18 cellular contexts compared by ENCODE assay signal in genomic region chr2:105442721-105443120, GRCh38. TPM values are rescaled to one million over a fixed set of nuclear protein-coding genes. Genes with fewer than 3 reads are reported as not detected.
DNase-seq lines count a peak whose midpoint lies in the region; ATAC-seq and TF ChIP-seq lines count a peak whose summit lies in the region.
"Had no signal": no experiment of that assay in that cellular context is flagged by ENCODE, and none has a peak within 500 bp of the region (broad histone marks: within the 10 kb centered on the region; RNA-seq: fewer than 3 reads in every experiment).

No MANE protein-coding gene starts in this region.

- no peak overlapping the region for H3K4me3 Mint-ChIP-seq in type B pancreatic cell

- in situ Hi-C loops in G401 (cut with HindIII; ENCODE audit: low sequenced_read_pairs) = no loop called here

- no peaks in the 10 kb centered on the region for H3K9me3 ChIP-seq in mucosa of descending colon
- H3K9me3 ChIP-seq: Peyer's patch had no signal

- H3K4me3 ChIP-seq in mucosa of descending colon = no peak overlapping the region
- H3K4me3 ChIP-seq: Peyer's patch had no signal

- H3K27me3 Mint-ChIP-seq in type B pancreatic cell = no peaks in the 10 kb centered on the region

- H3K4me1 Mint-ChIP-seq in type B pancreatic cell (ENCODE audit: unreplicated experiment) = peaks cover 14% of the 10 kb centered on the region

- DNase-seq in HT1080 (ENCODE audit: low read depth) = peak; percentile 18
- peak; percentile 26 for DNase-seq in amniotic epithelial cell (ENCODE audit: low read depth)
- DNase-seq in mucosa of descending colon = no peak
- no peak for DNase-seq in type B pancreatic cell (ENCODE audit: extremely low spot score, unreplicated experiment)
- no peak for DNase-seq in activated CD4-positive, alpha-beta T cell treated with anti-CD3 and anti-CD28 coated beads for 4 hours
- DNase-seq in G401 (ENCODE audit: low spot score) = no peak
- no peak for DNase-seq in DMS153 treated with DMSO at 0.1 percent for 48 hours (lab: John Stamatoyannopoulos, UW; ENCODE audit: unreplicated experiment)
- DNase-seq: DMS53, GOT3, HCEC 1CT, KG1, MM.1S, NCI-H2029, NCI-H446, NCI-H524 treated with DMSO at 0.1 percent for 48 hours, NCI-H82, Peyer's patch, SHP77 treated with DMSO at 0.1 percent for 48 hours had no signal

- no peaks in the 10 kb centered on the region for H3K9me3 Mint-ChIP-seq in type B pancreatic cell

- peaks cover 25% of the 10 kb centered on the region for H3K4me1 ChIP-seq in mucosa of descending colon (ENCODE audit: low read depth)

- ATAC-seq in mucosa of descending colon = peak; percentile 35

- no peaks in the 10 kb centered on the region for H3K36me3 ChIP-seq in mucosa of descending colon (ENCODE audit: low read depth)
- H3K36me3 ChIP-seq: Peyer's patch had no signal

- peak overlapping the region; percentile 39 for H3K27ac Mint-ChIP-seq in type B pancreatic cell

- H3K36me3 Mint-ChIP-seq in type B pancreatic cell = no peaks in the 10 kb centered on the region

- TF ChIP-seq CTCF in mucosa of descending colon (IDR thresholded peaks at IDR 0.05) (no peak), type B pancreatic cell (conservative IDR thresholded peaks at IDR 0.05) (no peak)

- intact Hi-C loops in mucosa of descending colon (cut with DNase I, micrococcal nuclease) = no loop called here

RNA-seq across cellular contexts. Expression of gene FHL2, which starts 43.9 kb away (rescaled TPM):
- total RNA-seq in HT1080 (2014; rRNA removed; shearing (Covaris generic)) = 155 and 198 TPM in 2 replicates
- polyA plus RNA-seq in HT1080 (2015; cell fraction: cytosol; rRNA removed) = 439 and 452 TPM in 2 replicates
- 239 and 277 TPM in 2 replicates for polyA plus RNA-seq in HT1080 (2015; cell fraction: nucleus; rRNA removed)
- total RNA-seq in mucosa of descending colon (100 to 1,000 TPM; 109 to 132 (median 113) TPM), type B pancreatic cell (ENCODE audit: low replicate concordance) (19.9 and 21.9 TPM in 2 replicates)
- total RNA-seq in G401 (2014; rRNA removed; shearing (Covaris generic)) = 54.6 and 70.4 TPM in 2 replicates

Comparison
In these comparisons a context has a peak if more than half of its experiments do, and no peak if none do; other contexts are left out.
1. DNase-seq: peak in HT1080 (single experiment) and amniotic epithelial cell (single experiment); none in mucosa of descending colon (0 of 3), type B pancreatic cell (single experiment), activated CD4-positive, alpha-beta T cell treated with anti-CD3 and anti-CD28 coated beads for 4 hours (0 of 2), G401 (single experiment) and DMS153 treated with DMSO at 0.1 percent for 48 hours (single experiment).